20 cellular contexts compared by ENCODE assay signal in the genomic region with DNA sequence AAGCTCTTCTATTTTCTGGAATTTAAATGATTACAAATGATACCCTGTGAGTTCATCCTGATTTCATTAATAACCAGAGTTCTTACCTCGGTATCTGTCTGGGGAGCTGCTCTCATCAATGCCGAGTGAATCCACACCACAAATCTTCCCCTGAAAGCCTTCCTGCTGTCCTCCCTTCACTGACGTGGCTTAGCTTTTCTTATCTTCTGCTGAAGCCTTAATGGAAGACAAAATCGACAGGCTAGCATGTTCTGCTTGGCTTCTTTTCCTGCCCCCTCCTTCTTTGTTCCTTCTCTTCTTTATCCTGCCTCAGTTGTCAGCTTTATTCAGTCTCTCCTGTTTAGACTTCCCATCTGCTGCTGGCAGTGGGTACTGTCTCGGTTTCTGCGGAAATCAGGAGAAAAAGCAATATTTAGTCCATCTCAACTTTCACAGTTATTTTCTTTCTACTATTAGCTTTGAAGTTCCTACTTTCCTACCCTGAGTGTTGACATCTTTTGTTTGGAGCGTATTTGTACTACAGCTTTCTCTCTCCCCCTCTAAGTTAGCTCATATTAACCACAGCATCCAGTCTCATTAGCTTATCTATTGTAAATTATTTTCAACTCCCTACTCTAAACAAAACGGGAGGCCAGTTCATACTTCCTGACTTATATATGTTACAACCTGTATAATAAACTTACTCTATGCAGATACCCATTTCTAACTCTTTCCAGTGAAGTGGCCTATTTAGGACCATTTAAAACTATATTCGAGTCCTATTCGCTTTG.
A peak's percentile ranks its signal among the peaks of the same experiment; 100 is the strongest.
DNase-seq lines count a peak whose midpoint lies in the region; ATAC-seq and TF ChIP-seq lines count a peak whose summit lies in the region.
"Had no signal": no experiment of that assay in that cellular context is flagged by ENCODE, and none has a peak within 500 bp of the region (broad histone marks: within the 10 kb centered on the region; RNA-seq: fewer than 3 reads in every experiment).

No MANE protein-coding gene starts in this region.

- no peak for ATAC-seq in GM19324 (IDR thresholded peaks at IDR 0.05; ENCODE audit: low FRiP score, unreplicated experiment)
- ATAC-seq: K562 had no signal

- H3K27me3 Mint-ChIP-seq in endodermal cell (ENCODE audit: insufficient read depth) (no peaks in the 10 kb centered on the region), nephron (ENCODE audit: low read depth) (no peaks in the 10 kb centered on the region)

- H3K4me1 ChIP-seq in left ventricle myocardium inferior, result no peaks in the 10 kb centered on the region
- no peaks in the 10 kb centered on the region for H3K4me1 ChIP-seq in right atrium auricular region
- H3K4me1 ChIP-seq in endodermal cell (ENCODE audit: control insufficient read depth, insufficient read depth, low read length), result no peaks in the 10 kb centered on the region

- peak overlapping the region; percentile 64 for H3K27ac ChIP-seq in left ventricle myocardium inferior (replicated peaks)
- peak overlapping the region in 1 of 2 donors; percentile 50 for H3K27ac ChIP-seq in right atrium auricular region
- H3K27ac ChIP-seq in endodermal cell (ENCODE audit: low read depth, low read length), result no peak overlapping the region
- H3K27ac ChIP-seq: 22Rv1 had no signal

- no peak overlapping the region for H3K4me3 Mint-ChIP-seq in endodermal cell
- H3K4me3 Mint-ChIP-seq in nephron, result peak overlapping the region in 1 of 3 experiments; percentile 3
- H3K4me3 Mint-ChIP-seq: CD14-positive monocyte had no signal

- H3K9ac ChIP-seq in endodermal cell (ENCODE audit: extremely low read depth, low read length, poor library complexity, severe bottlenecking), result no peak overlapping the region

- H3K9me3 ChIP-seq in left ventricle myocardium inferior (replicated peaks) (peaks cover 13% of the 10 kb centered on the region), right atrium auricular region (peaks cover 0 to 11% of the 10 kb centered on the region in 2 donors), endodermal cell (ENCODE audit: control insufficient read depth, low read length) (peaks cover 23% of the 10 kb centered on the region)

- intact Hi-C loops in left ventricle myocardium inferior (cut with micrococcal nuclease), result no loop called here

- no peaks in the 10 kb centered on the region for H3K36me3 Mint-ChIP-seq in endodermal cell (ENCODE audit: low read depth)
- peaks cover 5% of the 10 kb centered on the region for H3K36me3 Mint-ChIP-seq in nephron (ENCODE audit: low read depth)
- H3K36me3 Mint-ChIP-seq: CD14-positive monocyte had no signal

- peak overlapping the region; percentile 69 for H3K27ac Mint-ChIP-seq in endodermal cell
- peak overlapping the region; percentile 90 to 98 (median 95) for H3K27ac Mint-ChIP-seq in nephron
- H3K27ac Mint-ChIP-seq: CD14-positive monocyte had no signal

- DNase-seq in left ventricle myocardium inferior (no peak), right atrium auricular region (ENCODE audit: low spot score) (no peak), endodermal cell (no peak), NOMO-1 treated with DMSO at 0.1 percent for 48 hours (lab: John Stamatoyannopoulos, UW; ENCODE audit: unreplicated experiment) (no peak)
- no peak for DNase-seq in stimulated activated CD8-positive, alpha-beta memory T cell treated with anti-CD3 and anti-CD28 coated beads, Interleukin-4, amount 100 ng/mL, for 48 hours
- DNase-seq in activated CD8-positive, alpha-beta memory T cell treated with anti-CD3 and anti-CD28 coated beads for 24 hours, result no peak
- DNase-seq: AML-193, DMS79 treated with DMSO at 0.1 percent for 48 hours, HCEC 1CT, NCI-H1105 treated with DMSO at 0.1 percent for 48 hours, NCI-H1694, NCI-H2107, NCI-H510A, NCI-H748 treated with DMSO at 0.1 percent for 48 hours, SHP77 had no signal

- H3K27me3 ChIP-seq in left ventricle myocardium inferior (ENCODE audit: low read depth) (no peaks in the 10 kb centered on the region), right atrium auricular region (no peaks in the 10 kb centered on the region), endodermal cell (ENCODE audit: control insufficient read depth, insufficient read depth, low read length, poor library complexity, severe bottlenecking) (no peaks in the 10 kb centered on the region)

- H3K4me1 Mint-ChIP-seq in endodermal cell, result peaks cover 21% of the 10 kb centered on the region
- H3K4me1 Mint-ChIP-seq in nephron, result peaks cover 52% of the 10 kb centered on the region

- H3K36me3 ChIP-seq in left ventricle myocardium inferior (no peaks in the 10 kb centered on the region), right atrium auricular region (no peaks in the 10 kb centered on the region), endodermal cell (ENCODE audit: control insufficient read depth, insufficient read depth, low read length) (no peaks in the 10 kb centered on the region)

- no peak overlapping the region for H3K4me3 ChIP-seq in left ventricle myocardium inferior
- no peak overlapping the region for H3K4me3 ChIP-seq in right atrium auricular region
- peak overlapping the region; percentile 37 for H3K4me3 ChIP-seq in endodermal cell (ENCODE audit: low read length)
- H3K4me3 ChIP-seq: K562 had no signal

- WGBS in endodermal cell (ENCODE audit: insufficient coverage in 1 of 2, insufficient read length in 1 of 2), 2 experiments, result 65 to 69% methylated on average over 9 to 10 of the region's 10 CpGs

- TF ChIP-seq CTCF in left ventricle myocardium inferior (IDR thresholded peaks at IDR 0.05; ENCODE audit: borderline replicate concordance), result no peak
- TF ChIP-seq CTCF in right atrium auricular region (IDR thresholded peaks at IDR 0.05), result no peak
- no peak for TF ChIP-seq CTCF in endodermal cell (conservative IDR thresholded peaks at IDR 0.05)
- TF ChIP-seq CTCF in nephron (IDR thresholded peaks at IDR 0.05; ENCODE audit: unreplicated experiment in 3 of 3), result no peak

- H3K9me3 Mint-ChIP-seq in endodermal cell (peaks cover 6% of the 10 kb centered on the region), nephron (peaks cover 24% of the 10 kb centered on the region)
